Comparison of ENCODE assay signal across 1 cellular context in genomic region chr17:1360975-1361374, GRCh38.
TF ChIP-seq lines count a peak whose summit lies in the region.

No MANE protein-coding gene starts in this region.

TF ChIP-seq in IMR-90, 13 proteins besides CTCF, POLR2A, EP300 and RAD21:
- TF ChIP-seq CHD1 (IDR thresholded peaks at IDR 0.05; ENCODE audit: low read depth, low read length), result no peak
- TF ChIP-seq MAFK (IDR thresholded peaks at IDR 0.05; ENCODE audit: low read depth, low read length), result no peak
- TF ChIP-seq ELK1 (IDR thresholded peaks at IDR 0.05; ENCODE audit: borderline replicate concordance, low read depth, low read length), result no peak
- no peak for TF ChIP-seq MXI1 (IDR thresholded peaks at IDR 0.05; ENCODE audit: borderline replicate concordance, low read depth, low read length)
- TF ChIP-seq USF2 (IDR thresholded peaks at IDR 0.05; ENCODE audit: low read depth, low read length), result no peak
- no peak for TF ChIP-seq RCOR1 (IDR thresholded peaks at IDR 0.05; ENCODE audit: insufficient replicate concordance, low read length)
- TF ChIP-seq SMC3 (IDR thresholded peaks at IDR 0.05; ENCODE audit: low read depth, low read length), result no peak
- TF ChIP-seq MAZ (IDR thresholded peaks at IDR 0.05; ENCODE audit: borderline replicate concordance, low read depth, low read length), result no peak
- TF ChIP-seq RFX5 (IDR thresholded peaks at IDR 0.05; ENCODE audit: low read depth, low read length), result no peak
- TF ChIP-seq FOS (IDR thresholded peaks at IDR 0.05; ENCODE audit: low read depth, low read length), result no peak
- no peak for TF ChIP-seq CEBPB (IDR thresholded peaks at IDR 0.05; ENCODE audit: low read depth, low read length)
- no peak for TF ChIP-seq NFE2L2 (IDR thresholded peaks at IDR 0.05; ENCODE audit: low read depth, low read length)
- TF ChIP-seq BHLHE40 (IDR thresholded peaks at IDR 0.05; ENCODE audit: low read depth, low read length), result no peak
TF ChIP-seq in IMR-90: peak in this region for 0.
